18 cellular contexts compared by ENCODE assay signal in the genomic region with DNA sequence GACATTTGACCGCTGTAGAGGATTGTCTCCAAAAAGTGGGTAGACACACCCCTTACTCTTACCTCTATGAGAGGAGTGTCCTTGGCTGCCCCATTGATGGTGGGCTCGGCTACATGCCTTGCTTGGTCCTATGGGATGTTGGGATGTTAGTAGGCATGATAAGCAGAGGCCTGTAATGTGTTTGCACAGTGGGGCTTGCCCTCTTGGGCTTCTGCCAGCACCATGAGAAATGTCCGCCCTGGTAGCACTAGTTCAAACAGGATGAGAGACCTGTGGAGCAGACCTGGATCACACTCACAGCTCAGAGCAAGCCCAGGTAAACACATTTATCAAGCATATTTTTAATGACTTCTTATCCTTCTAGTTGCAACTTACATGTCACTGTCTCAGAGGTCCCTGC. TPM values are rescaled to one million over a fixed set of nuclear protein-coding genes. Genes with fewer than 3 reads are reported as not detected.
A peak's percentile ranks its signal among the peaks of the same experiment; 100 is the strongest.
DNase-seq lines count a peak whose midpoint lies in the region; ATAC-seq, FAIRE-seq and TF ChIP-seq lines count a peak whose summit lies in the region.
"Had no signal": no experiment of that assay in that cellular context is flagged by ENCODE, and none has a peak within 500 bp of the region (broad histone marks: within the 10 kb centered on the region; RNA-seq: fewer than 3 reads in every experiment).

No MANE protein-coding gene starts in this region.

- intact Hi-C loops in stomach (cut with DNase I; ENCODE audit: low total_unique reads) = no loop called here

- no peak overlapping the region for H3K27ac ChIP-seq in stomach
- H3K27ac ChIP-seq: heart right ventricle had no signal

- DNase-seq in LoVo (ENCODE audit: low spot score) (peak; percentile 40), NCI-H345 treated with DMSO at 0.1 percent for 48 hours (lab: John Stamatoyannopoulos, UW; ENCODE audit: unreplicated experiment) (peak; percentile 71), bronchial epithelial cell (ENCODE audit: low read depth) (peak; percentile 82), stomach (peak; percentile 45), activated gamma-delta T cell (lab: John Stamatoyannopoulos, UW) (no peak), foreskin melanocyte (no peak)
- DNase-seq: activated CD4-positive, alpha-beta T cell treated with anti-CD3 and anti-CD28 coated beads, Interleukin-2, amount 50 U/mL, for 48 hours; BE2C; heart right ventricle; KG1; NCI-H1436 treated with DMSO at 0.1 percent for 48 hours; NK-92 treated with Interleukin-12 subunit alpha and Interleukin-12 subunit beta, amount 100 ng/mL, for 24 hours; stimulated activated CD4-positive, alpha-beta T cell treated with anti-CD3 and anti-CD28 coated beads, Interleukin-12 subunit alpha, Interleukin-12 subunit beta, amount 100 ng/mL, for 4 hours; stimulated activated naive CD4-positive, alpha-beta T cell treated with Interleukin-2 at 50 U/mL for 16 hours had no signal

- TF ChIP-seq EP300 in stomach (IDR thresholded peaks at IDR 0.05) = no peak

- H3K36me3 ChIP-seq in bronchial epithelial cell (ENCODE audit: control insufficient read depth, insufficient read depth, low read length) = no peaks in the 10 kb centered on the region
- H3K36me3 ChIP-seq in stomach = no peaks in the 10 kb centered on the region
- H3K36me3 ChIP-seq: BE2C, heart right ventricle had no signal

- H3K9me3 ChIP-seq in stomach = no peaks in the 10 kb centered on the region
- H3K9me3 ChIP-seq: BE2C had no signal

- H3K27me3 ChIP-seq in bronchial epithelial cell (ENCODE audit: control insufficient read depth, insufficient read depth, low read length) (no peaks in the 10 kb centered on the region), stomach (peaks cover 0 to 8% (median 3%) of the 10 kb centered on the region in 3 donors)
- H3K27me3 ChIP-seq: BE2C, heart right ventricle had no signal

- no peak for ATAC-seq in HG03196 (IDR thresholded peaks at IDR 0.05; ENCODE audit: unreplicated experiment)
- no peak for ATAC-seq in GM18511 (IDR thresholded peaks at IDR 0.05; ENCODE audit: unreplicated experiment)
- ATAC-seq: activated naive CD4-positive, alpha-beta T cell treated with anti-CD3 and anti-CD28 coated beads, Interleukin-2, amount 50 U/mL, for 72 hours; heart right ventricle had no signal

- H3K4me3 ChIP-seq in bronchial epithelial cell (ENCODE audit: low read depth, low read length) = no peak overlapping the region
- no peak overlapping the region for H3K4me3 ChIP-seq in stomach
- H3K4me3 ChIP-seq: heart right ventricle had no signal

- TF ChIP-seq CTCF in bronchial epithelial cell (IDR thresholded peaks at IDR 0.05; ENCODE audit: insufficient read depth, low read length, severe bottlenecking) = no peak
- no peak for TF ChIP-seq CTCF in stomach (IDR thresholded peaks at IDR 0.05)

- peaks cover 0 to 19% (median 0%) of the 10 kb centered on the region in 4 donors for H3K4me1 ChIP-seq in stomach
- H3K4me1 ChIP-seq: BE2C, heart right ventricle had no signal

- no peak for TF ChIP-seq POLR2A in stomach (IDR thresholded peaks at IDR 0.05)

- FAIRE-seq in bronchial epithelial cell (lab: Jason Lieb, UNC) = peak; percentile 18
- FAIRE-seq: H54 had no signal

- 55 to 75% (median 57%) methylated on average over 3 of the region's 3 CpGs for WGBS in stomach, 5 donors

RNA-seq across cellular contexts. Expression of a gene that starts 54.2 kb away (rescaled TPM):
- 21.3 and 31.2 TPM in 2 replicates for total RNA-seq in bronchial epithelial cell
- total RNA-seq in stomach = 10 to 100 TPM; 25.2 to 95.5 (median 50.3) TPM
- polyA plus RNA-seq in stomach = 10 to 100 TPM; 29.4 to 31.0 (median 30.2) TPM

Comparison
In these comparisons a context has a peak if more than half of its experiments do, and no peak if none do; other contexts are left out.
1. DNase-seq: peak in LoVo (single experiment), NCI-H345 treated with DMSO at 0.1 percent for 48 hours (single experiment), bronchial epithelial cell (single experiment) and stomach (single experiment); none in activated gamma-delta T cell (single experiment) and foreskin melanocyte (single experiment).